ENCODE assay signal across 8 cellular contexts in genomic region chr14:72891666-72892102, GRCh38. TPM values are rescaled to one million over a fixed set of nuclear protein-coding genes. Genes with fewer than 3 reads are reported as not detected.
A peak's percentile ranks its signal among the peaks of the same experiment; 100 is the strongest.
DNase-seq lines count a peak whose midpoint lies in the region; ATAC-seq and TF ChIP-seq lines count a peak whose summit lies in the region.
"Had no signal": no experiment of that assay in that cellular context is flagged by ENCODE, and none has a peak within 500 bp of the region (broad histone marks: within the 10 kb centered on the region; RNA-seq: fewer than 3 reads in every experiment).

No MANE protein-coding gene starts in this region.

- ATAC-seq in stimulated activated memory B cell treated with anti-CD40 and anti-IgM and Interleukin-4, amounts not matched to agents 10 μg/mL and 1 μg/mL and 100 μg/mL, for 72 hours: no peak
- ATAC-seq in GM21619 (IDR thresholded peaks at IDR 0.05; ENCODE audit: unreplicated experiment): no peak

- H3K4me3 ChIP-seq in HFF-Myc (replicated peaks; ENCODE audit: low read depth, low read length): peak overlapping the region; percentile 84

- H3K4me3 Mint-ChIP-seq in activated T-helper 1 cell treated with anti-CD3 and anti-CD28 coated beads, Interleukin-12 subunit alpha, Interleukin-12 subunit beta, Interleukin-2, Interleukin-4 antibody, amounts not matched to agents 30 ng/mL and 10 ng/mL and 1 ng/mL, durations not matched to agents 14 hours and 24 hours and 36 hours: peak overlapping the region; percentile 95
- H3K4me3 Mint-ChIP-seq in immature natural killer cell: peak overlapping the region; percentile 89 to 99 (median 96)
- peak overlapping the region; percentile 98 for H3K4me3 Mint-ChIP-seq in stimulated activated memory B cell treated with anti-CD40 and anti-IgM and Interleukin-4, amounts not matched to agents 10 μg/mL and 1 μg/mL and 100 μg/mL, for 72 hours

- no peak for DNase-seq in HFF-Myc (ENCODE audit: extremely low read depth, low read depth)
- DNase-seq in activated T-helper 1 cell treated with anti-CD3 and anti-CD28 coated beads, Interleukin-12 subunit alpha, Interleukin-12 subunit beta, Interleukin-2, Interleukin-4 antibody, amounts not matched to agents 30 ng/mL and 10 ng/mL and 1 ng/mL, durations not matched to agents 14 hours and 24 hours and 36 hours (ENCODE audit: low spot score): no peak
- DNase-seq in immature natural killer cell: no peak
- DNase-seq in DMS153 treated with DMSO at 0.1 percent for 48 hours (lab: John Stamatoyannopoulos, UW; ENCODE audit: unreplicated experiment): no peak
- DNase-seq in NCI-H526 (lab: John Stamatoyannopoulos, UW): no peak

- peaks cover 1% of the 10 kb centered on the region for H3K36me3 Mint-ChIP-seq in activated T-helper 1 cell treated with anti-CD3 and anti-CD28 coated beads, Interleukin-12 subunit alpha, Interleukin-12 subunit beta, Interleukin-2, Interleukin-4 antibody, amounts not matched to agents 30 ng/mL and 10 ng/mL and 1 ng/mL, durations not matched to agents 14 hours and 24 hours and 36 hours (ENCODE audit: low read depth)
- no peaks in the 10 kb centered on the region for H3K36me3 Mint-ChIP-seq in immature natural killer cell
- peaks cover 4% of the 10 kb centered on the region for H3K36me3 Mint-ChIP-seq in stimulated activated memory B cell treated with anti-CD40 and anti-IgM and Interleukin-4, amounts not matched to agents 10 μg/mL and 1 μg/mL and 100 μg/mL, for 72 hours

- peaks cover 29% of the 10 kb centered on the region for H3K4me1 Mint-ChIP-seq in activated T-helper 1 cell treated with anti-CD3 and anti-CD28 coated beads, Interleukin-12 subunit alpha, Interleukin-12 subunit beta, Interleukin-2, Interleukin-4 antibody, amounts not matched to agents 30 ng/mL and 10 ng/mL and 1 ng/mL, durations not matched to agents 14 hours and 24 hours and 36 hours (ENCODE audit: low read depth)
- peaks cover 29 to 38% of the 10 kb centered on the region in 2 donors for H3K4me1 Mint-ChIP-seq in immature natural killer cell
- H3K4me1 Mint-ChIP-seq in stimulated activated memory B cell treated with anti-CD40 and anti-IgM and Interleukin-4, amounts not matched to agents 10 μg/mL and 1 μg/mL and 100 μg/mL, for 72 hours: peaks cover 42% of the 10 kb centered on the region

- no peaks in the 10 kb centered on the region for H3K9me3 Mint-ChIP-seq in activated T-helper 1 cell treated with anti-CD3 and anti-CD28 coated beads, Interleukin-12 subunit alpha, Interleukin-12 subunit beta, Interleukin-2, Interleukin-4 antibody, amounts not matched to agents 30 ng/mL and 10 ng/mL and 1 ng/mL, durations not matched to agents 14 hours and 24 hours and 36 hours
- H3K9me3 Mint-ChIP-seq in immature natural killer cell: no peaks in the 10 kb centered on the region
- peaks cover 3% of the 10 kb centered on the region for H3K9me3 Mint-ChIP-seq in stimulated activated memory B cell treated with anti-CD40 and anti-IgM and Interleukin-4, amounts not matched to agents 10 μg/mL and 1 μg/mL and 100 μg/mL, for 72 hours

- intact Hi-C loops in activated T-helper 1 cell treated with anti-CD3 and anti-CD28 coated beads, Interleukin-12 subunit alpha, Interleukin-12 subunit beta, Interleukin-2, Interleukin-4 antibody, amounts not matched to agents 30 ng/mL and 10 ng/mL and 1 ng/mL, durations not matched to agents 14 hours and 24 hours and 36 hours (cut with micrococcal nuclease): loop anchor here (5.0 kb wide), 2 partner anchors 179 to 844 kb away; no protein-coding TSS in a partner anchor

- peaks cover 48% of the 10 kb centered on the region for H3K27me3 Mint-ChIP-seq in activated T-helper 1 cell treated with anti-CD3 and anti-CD28 coated beads, Interleukin-12 subunit alpha, Interleukin-12 subunit beta, Interleukin-2, Interleukin-4 antibody, amounts not matched to agents 30 ng/mL and 10 ng/mL and 1 ng/mL, durations not matched to agents 14 hours and 24 hours and 36 hours (ENCODE audit: insufficient read depth)
- H3K27me3 Mint-ChIP-seq in immature natural killer cell (ENCODE audit: low read depth in 3 of 3): peaks cover 17 to 29% (median 28%) of the 10 kb centered on the region in 3 donors
- no peaks in the 10 kb centered on the region for H3K27me3 Mint-ChIP-seq in stimulated activated memory B cell treated with anti-CD40 and anti-IgM and Interleukin-4, amounts not matched to agents 10 μg/mL and 1 μg/mL and 100 μg/mL, for 72 hours

- H3K27ac Mint-ChIP-seq in activated T-helper 1 cell treated with anti-CD3 and anti-CD28 coated beads, Interleukin-12 subunit alpha, Interleukin-12 subunit beta, Interleukin-2, Interleukin-4 antibody, amounts not matched to agents 30 ng/mL and 10 ng/mL and 1 ng/mL, durations not matched to agents 14 hours and 24 hours and 36 hours: no peak overlapping the region
- no peak overlapping the region for H3K27ac Mint-ChIP-seq in immature natural killer cell
- H3K27ac Mint-ChIP-seq in stimulated activated memory B cell treated with anti-CD40 and anti-IgM and Interleukin-4, amounts not matched to agents 10 μg/mL and 1 μg/mL and 100 μg/mL, for 72 hours: peak overlapping the region; percentile 82

- TF ChIP-seq CTCF in HFF-Myc (IDR thresholded peaks at IDR 0.05; ENCODE audit: low read depth, low read length, missing control alignments): no peak

RNA-seq across cellular contexts. Expression of gene DPF3, which starts 2.2 kb away (rescaled TPM):
- 2.8 and 4.3 TPM in 2 replicates for total RNA-seq in activated T-helper 1 cell treated with anti-CD3 and anti-CD28 coated beads, Interleukin-12 subunit alpha, Interleukin-12 subunit beta, Interleukin-2, Interleukin-4 antibody, amounts not matched to agents 30 ng/mL and 10 ng/mL and 1 ng/mL, durations not matched to agents 14 hours and 24 hours and 36 hours
- 1 to 10 TPM in 2 of 3 donors, not detected in 1; 1.5 to 1.8 TPM for polyA plus RNA-seq in immature natural killer cell
- total RNA-seq: NCI-H460 had no signal

RNA-seq across cellular contexts. Expression of gene DCAF4, which starts 34.6 kb away (rescaled TPM):
- total RNA-seq in activated T-helper 1 cell treated with anti-CD3 and anti-CD28 coated beads, Interleukin-12 subunit alpha, Interleukin-12 subunit beta, Interleukin-2, Interleukin-4 antibody, amounts not matched to agents 30 ng/mL and 10 ng/mL and 1 ng/mL, durations not matched to agents 14 hours and 24 hours and 36 hours: 17.1 and 20.4 TPM in 2 replicates
- polyA plus RNA-seq in immature natural killer cell: 1 to 10 TPM in 2 of 3 donors, under 1 TPM in 1; 0.44 to 8.7 (median 4.5) TPM
